ENCODE assay signal across 14 cellular contexts in the genomic region with DNA sequence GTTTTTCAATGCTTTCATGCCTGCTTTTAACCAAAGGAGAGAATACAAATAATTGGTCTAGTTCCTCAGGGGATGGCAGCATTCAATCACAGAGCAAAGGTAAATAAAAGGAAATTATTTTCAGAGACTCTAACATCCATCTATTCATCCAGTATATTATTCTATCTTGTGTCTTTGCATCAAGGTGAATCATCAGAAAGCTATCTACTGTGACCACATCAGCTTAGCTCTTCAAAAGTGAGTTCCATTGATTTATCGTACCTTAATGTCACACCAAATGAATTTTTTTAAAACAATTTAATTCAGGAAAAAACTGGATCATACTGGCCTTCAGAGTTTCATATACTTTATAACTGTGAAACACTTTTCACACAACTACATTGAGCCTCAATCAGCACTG.
DNase-seq lines count a peak whose midpoint lies in the region; ATAC-seq, FAIRE-seq and TF ChIP-seq lines count a peak whose summit lies in the region.
"Had no signal": no experiment of that assay in that cellular context is flagged by ENCODE, and none has a peak within 500 bp of the region (broad histone marks: within the 10 kb centered on the region; RNA-seq: fewer than 3 reads in every experiment).

No MANE protein-coding gene starts in this region.

- WGBS in HepG2 (ENCODE audit: low lambda C conversion rate) = 27% methylated on average over 1 of the region's 1 CpG
- WGBS in ovary, 3 donors = 74 to 81% (median 76%) methylated on average over 1 of the region's 1 CpG

- no peak for TF ChIP-seq POLR2A in HepG2 (IDR thresholded peaks at IDR 0.05; ENCODE audit: insufficient read depth in 1 of 2, low read depth in 2 of 2, low read length in 2 of 2)
- no peak for TF ChIP-seq POLR2A in ovary (IDR thresholded peaks at IDR 0.05)

- CTCF ChIA-PET in HepG2 (lab: Yijun Ruan, JAX; ENCODE audit: low intra/inter-chr PET ratio, low total read pairs) = no interaction called here

- H3K36me3 ChIP-seq in brain microvascular endothelial cell (replicated peaks) (no peaks in the 10 kb centered on the region), HepG2 (replicated peaks in 1 of 2; ENCODE audit: control insufficient read depth in 1 of 2, insufficient read depth in 2 of 2, low read length in 2 of 2) (no peaks in the 10 kb centered on the region), Karpas-422 (ENCODE audit: insufficient read depth, low read length) (no peaks in the 10 kb centered on the region), ovary (no peaks in the 10 kb centered on the region)

- H3K9me3 ChIP-seq in HepG2 (ENCODE audit: low read length) = no peaks in the 10 kb centered on the region
- H3K9me3 ChIP-seq in Karpas-422 (ENCODE audit: low read length) = no peaks in the 10 kb centered on the region
- H3K9me3 ChIP-seq in ovary = no peaks in the 10 kb centered on the region

- H4K20me1 ChIP-seq in HepG2 (ENCODE audit: insufficient read depth, low read length) = no peaks in the 10 kb centered on the region
- H4K20me1 ChIP-seq in Karpas-422 (ENCODE audit: insufficient read depth, low read depth, low read length) = no peaks in the 10 kb centered on the region

- ATAC-seq in HepG2 = no peak

- FAIRE-seq in HepG2 (lab: Jason Lieb, UNC) = no peak

- H3K4me1 ChIP-seq in HepG2 (ENCODE audit: insufficient read depth, low read length) (no peaks in the 10 kb centered on the region), Karpas-422 (ENCODE audit: low read length) (no peaks in the 10 kb centered on the region), ovary (ENCODE audit: insufficient read depth) (no peaks in the 10 kb centered on the region)

- H3K27me3 ChIP-seq in brain microvascular endothelial cell (replicated peaks) (no peaks in the 10 kb centered on the region), HepG2 (ENCODE audit: control insufficient read depth in 1 of 2, insufficient read depth in 2 of 2, low read length in 2 of 2) (no peaks in the 10 kb centered on the region), Karpas-422 (ENCODE audit: low read length) (no peaks in the 10 kb centered on the region), ovary (no peaks in the 10 kb centered on the region)

- TF ChIP-seq CTCF in brain microvascular endothelial cell (IDR thresholded peaks at IDR 0.05; ENCODE audit: low read depth, low read length, missing control alignments) (no peak), HepG2 (CRISPR knock-in tag; IDR thresholded peaks at IDR 0.05) (no peak), ovary (IDR thresholded peaks at IDR 0.05) (no peak)

- no TSS peak for BruUV-seq in HepG2 (replicated peaks; lab: Mats Ljungman, UMichigan)

- no peak overlapping the region for H2AFZ ChIP-seq in HepG2 (ENCODE audit: low read length)
- no peak overlapping the region for H2AFZ ChIP-seq in Karpas-422 (ENCODE audit: low read length)

- POLR2A ChIA-PET in HepG2 (lab: Yijun Ruan, JAX) = no interaction called here

- no peak for TF ChIP-seq RAD21 in HepG2 (CRISPR knock-in tag; IDR thresholded peaks at IDR 0.05)

- no peak overlapping the region for H3K27ac ChIP-seq in brain microvascular endothelial cell
- H3K27ac ChIP-seq in HepG2 (ENCODE audit: extremely low read length, insufficient read depth, low read length) = no peak overlapping the region
- H3K27ac ChIP-seq in Karpas-422 (ENCODE audit: low read length) = no peak overlapping the region
- no peak overlapping the region for H3K27ac ChIP-seq in ovary

- H3K9ac ChIP-seq in HepG2 (ENCODE audit: insufficient read depth, low read depth, low read length) (no peak overlapping the region), Karpas-422 (ENCODE audit: low read length) (no peak overlapping the region)

- H3K4me2 ChIP-seq in HepG2 (ENCODE audit: low read depth, low read length) = no peak overlapping the region
- no peak overlapping the region for H3K4me2 ChIP-seq in Karpas-422 (ENCODE audit: low read depth, low read length, poor library complexity, severe bottlenecking)

- intact Hi-C loops in HepG2 (cut with micrococcal nuclease; ENCODE audit: unreplicated experiment) = no loop called here
- intact Hi-C loops in ovary (cut with DNase I) = no loop called here

- no peaks in the 10 kb centered on the region for H3K9me2 ChIP-seq in Karpas-422 (replicated peaks; ENCODE audit: insufficient read depth, low read length)

- H3K79me2 ChIP-seq in HepG2 (ENCODE audit: insufficient read depth, low read length) = no peaks in the 10 kb centered on the region
- no peaks in the 10 kb centered on the region for H3K79me2 ChIP-seq in Karpas-422 (ENCODE audit: low read length)

- H3K4me3 ChIP-seq in brain microvascular endothelial cell (ENCODE audit: low read depth, low read length) (no peak overlapping the region), HepG2 (replicated peaks in 1 of 3; ENCODE audit: insufficient read depth in 1 of 3, low read depth in 2 of 3, low read length in 3 of 3) (no peak overlapping the region), Karpas-422 (ENCODE audit: low read length) (no peak overlapping the region), ovary (no peak overlapping the region)

- in situ Hi-C loops in brain microvascular endothelial cell (cut with HindIII; ENCODE audit: low pct_ligation_motif_present, low sequenced_read_pairs) (no loop called here), HepG2 (cut with HindIII; ENCODE audit: extremely low pct_ligation_motif_present, low pct_unique_long_range_greater_than_20kb) (no loop called here)

- DNase-seq in GM04503 (ENCODE audit: low read depth) = peak; percentile 16
- DNase-seq in NCI-H146 treated with DMSO at 0.1 percent for 48 hours (lab: John Stamatoyannopoulos, UW; ENCODE audit: unreplicated experiment) = peak; percentile 32
- peak; percentile 31 for DNase-seq in brain microvascular endothelial cell
- peak; percentile 24 to 28 for DNase-seq in lung microvascular endothelial cell (ENCODE audit: low read depth in 2 of 2)
- no peak for DNase-seq in activated CD4-positive, CD25-positive, alpha-beta regulatory T cell (lab: John Stamatoyannopoulos, UW)
- DNase-seq in HepG2 (ENCODE audit: low spot score) = no peak
- DNase-seq in Karpas-422 = no peak
- no peak for DNase-seq in ovary
- DNase-seq: activated naive CD4-positive, alpha-beta T cell; CD4-positive, alpha-beta memory T cell; mesendoderm; NCI-H1417 treated with DMSO at 0.1 percent for 48 hours; NCI-H774; SHP77 had no signal

- no peak for TF ChIP-seq EP300 in HepG2 (IDR thresholded peaks at IDR 0.05; ENCODE audit: low read depth in 2 of 2, low read length in 2 of 2)
- no peak for TF ChIP-seq EP300 in HepG2 (CRISPR knock-in tag; IDR thresholded peaks at IDR 0.05; ENCODE audit: borderline replicate concordance)
- no peak for TF ChIP-seq EP300 in ovary (IDR thresholded peaks at IDR 0.05)

TF ChIP-seq in HepG2, 621 proteins besides CTCF, POLR2A, EP300 and RAD21 (continues in another document):
- TF ChIP-seq ARHGAP35 (CRISPR knock-in tag; IDR thresholded peaks at IDR 0.05; ENCODE audit: borderline replicate concordance) (no peak), ZFP82 (CRISPR knock-in tag; IDR thresholded peaks at IDR 0.05; ENCODE audit: borderline replicate concordance) (no peak), KLF9 (CRISPR knock-in tag; IDR thresholded peaks at IDR 0.05; ENCODE audit: low read depth) (no peak), ZNF263 (CRISPR knock-in tag; IDR thresholded peaks at IDR 0.05) (no peak), ELF4 (CRISPR knock-in tag; IDR thresholded peaks at IDR 0.05; ENCODE audit: borderline replicate concordance) (no peak), GABPB1 (CRISPR knock-in tag; IDR thresholded peaks at IDR 0.05) (no peak), POLR2AphosphoS5 (IDR thresholded peaks at IDR 0.05; ENCODE audit: low read depth, low read length) (no peak), NR2F2 (IDR thresholded peaks at IDR 0.05; ENCODE audit: borderline replicate concordance, low read depth) (no peak), ATAD3A (CRISPR knock-in tag; IDR thresholded peaks at IDR 0.05) (no peak), ZNF383 (CRISPR knock-in tag; IDR thresholded peaks at IDR 0.05; ENCODE audit: borderline replicate concordance) (no peak), TFAP4 (IDR thresholded peaks at IDR 0.05; ENCODE audit: borderline replicate concordance, low read depth) (no peak), FOXM1 (CRISPR knock-in tag; IDR thresholded peaks at IDR 0.05) (no peak), SCMH1 (CRISPR knock-in tag; IDR thresholded peaks at IDR 0.05; ENCODE audit: borderline replicate concordance) (no peak)

Comparison
In these comparisons a context has a peak if more than half of its experiments do, and no peak if none do; other contexts are left out.
1. DNase-seq: peak in GM04503 (single experiment), NCI-H146 treated with DMSO at 0.1 percent for 48 hours (single experiment), brain microvascular endothelial cell (single experiment) and lung microvascular endothelial cell (2 of 2); none in activated CD4-positive, CD25-positive, alpha-beta regulatory T cell (0 of 4), HepG2 (single experiment), Karpas-422 (single experiment) and ovary (0 of 5).